In genomic region chrX:136764206-136764605, GRCh38 we compare ENCODE assay signal across 28 cellular contexts.
"Had no signal": no experiment of that assay in that cellular context is flagged by ENCODE, and none has a peak within 500 bp of the region (broad histone marks: within the 10 kb centered on the region; RNA-seq: fewer than 3 reads in every experiment).

No MANE protein-coding gene starts in this region.

- H3K4me3 Mint-ChIP-seq: activated CD4-positive, alpha-beta memory T cell treated with anti-CD3 and anti-CD28 coated beads, Interleukin-2, amount 10 ng/mL, durations not matched to agents 7 days and 5 days; activated T-cell treated with anti-CD3 and anti-CD28 coated beads, Interleukin-2, amount 50 U/mL, for 24 hours; brain had no signal

- DNase-seq: activated CD4-positive, alpha-beta memory T cell treated with anti-CD3 and anti-CD28 coated beads, Interleukin-2, amount 10 ng/mL, durations not matched to agents 7 days and 5 days; activated CD4-positive, alpha-beta T cell treated with anti-CD3 and anti-CD28 coated beads for 1 hour; activated CD4-positive, alpha-beta T cell treated with anti-CD3 and anti-CD28 coated beads for 48 hours; activated CD4-positive, CD25-positive, alpha-beta regulatory T cell; activated gamma-delta T cell treated with Interleukin-2 at 50 U/mL for 16 hours; activated naive CD4-positive, alpha-beta T cell treated with anti-CD3 and anti-CD28 coated beads, Interleukin-2, amount 50 U/mL, for 16 hours; activated T-cell treated with anti-CD3 and anti-CD28 coated beads, Interleukin-2, amount 50 U/mL, for 24 hours; anterior cingulate cortex; caudate nucleus; cerebellar nuclear complex; MM.1S; MV-4-11; NCI-H1092; NCI-H1436 treated with DMSO at 0.1 percent for 48 hours; NCI-H1694 treated with DMSO at 0.1 percent for 48 hours; NCI-H2029; NCI-H345; NCI-H524 treated with DMSO at 0.1 percent for 48 hours; NCI-H748 treated with DMSO at 0.1 percent for 48 hours; NK-92 treated with Interleukin-12 subunit alpha and Interleukin-12 subunit beta, amount 100 ng/mL, for 24 hours; PC-9; SIG-M5; T1000; WERI-Rb-1 had no signal

- H2AFZ ChIP-seq: PC-9 had no signal

- H3K4me3 ChIP-seq: PC-9 had no signal

- H3K36me3 ChIP-seq: WERI-Rb-1 had no signal

- H3K9me3 Mint-ChIP-seq: activated CD4-positive, alpha-beta memory T cell treated with anti-CD3 and anti-CD28 coated beads, Interleukin-2, amount 10 ng/mL, durations not matched to agents 7 days and 5 days; activated T-cell treated with anti-CD3 and anti-CD28 coated beads, Interleukin-2, amount 50 U/mL, for 24 hours; activated T-helper 2 cell treated with anti-CD3 and anti-CD28 coated beads, Interferon-gamma antibody, Interleukin-2, Interleukin-4, amounts not matched to agents 10 μg/mL and 5 μg/mL and 100 μg/mL, durations not matched to agents 14 hours and 24 hours and 36 hours; brain had no signal

- H3K27me3 Mint-ChIP-seq: activated CD4-positive, alpha-beta memory T cell treated with anti-CD3 and anti-CD28 coated beads, Interleukin-2, amount 10 ng/mL, durations not matched to agents 7 days and 5 days; brain had no signal

- H3K27ac Mint-ChIP-seq: activated CD4-positive, alpha-beta memory T cell treated with anti-CD3 and anti-CD28 coated beads, Interleukin-2, amount 10 ng/mL, durations not matched to agents 7 days and 5 days; brain had no signal

- H3K27ac ChIP-seq: PC-9, RWPE1, WERI-Rb-1 had no signal

- H3K4me2 ChIP-seq: PC-9 had no signal

- ATAC-seq: Right ventricle myocardium inferior had no signal
